ENCODE assay signal across 8 cellular contexts in the genomic region with DNA sequence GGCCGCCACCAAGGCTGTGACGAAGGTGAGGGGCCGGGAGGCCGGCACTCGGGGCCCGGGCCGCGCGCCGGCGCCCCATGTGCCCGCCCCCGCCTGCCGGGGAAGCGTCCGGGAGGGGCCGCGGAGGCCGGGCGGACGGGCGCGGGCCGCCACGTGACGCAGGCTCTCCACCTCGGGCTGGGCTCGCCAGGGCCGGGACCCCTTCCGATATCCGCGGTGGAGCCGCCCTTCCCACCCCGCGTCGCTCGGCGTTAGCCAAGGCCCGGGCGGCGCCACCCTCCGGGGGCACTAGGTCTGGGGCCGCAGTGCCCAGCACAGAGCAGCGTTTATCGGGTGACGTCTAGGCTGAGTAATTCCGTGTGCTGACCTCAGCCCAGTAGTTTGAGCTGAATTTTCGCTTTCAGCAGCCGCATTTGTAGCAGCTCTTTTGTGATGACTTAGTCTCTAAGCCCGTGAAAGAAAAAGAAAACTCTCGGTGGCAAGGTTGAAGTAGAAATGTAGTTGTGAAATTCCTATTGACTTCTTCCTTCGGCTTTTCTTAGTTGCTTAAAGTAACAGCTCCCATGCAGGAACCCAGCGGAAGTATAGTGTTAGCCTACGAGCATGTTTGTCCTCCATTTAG.
A peak's percentile ranks its signal among the peaks of the same experiment; 100 is the strongest.
DNase-seq lines count a peak whose midpoint lies in the region; ATAC-seq and TF ChIP-seq lines count a peak whose summit lies in the region.

No MANE protein-coding gene starts in this region.

- peaks cover 62% of the 10 kb centered on the region for H3K4me1 Mint-ChIP-seq in stimulated activated effector memory CD8-positive, alpha-beta T cell treated with anti-CD3 and anti-CD28 coated beads, Interleukin-12 subunit alpha, Interleukin-12 subunit beta, amount 100 ng/mL, for 72 hours

- H3K9me3 Mint-ChIP-seq in stimulated activated effector memory CD8-positive, alpha-beta T cell treated with anti-CD3 and anti-CD28 coated beads, Interleukin-12 subunit alpha, Interleukin-12 subunit beta, amount 100 ng/mL, for 72 hours: no peaks in the 10 kb centered on the region

- H3K4me3 ChIP-seq in epithelial cell of esophagus (ENCODE audit: low read length) (peak overlapping the region; percentile 81), muscle layer of colon (ENCODE audit: low read depth in 1 of 2, low read length in 2 of 2) (peak overlapping the region; percentile 65 to 84)

- H3K36me3 ChIP-seq in muscle layer of colon (ENCODE audit: insufficient read depth, low read length): peaks cover 22% of the 10 kb centered on the region

- H3K4me3 Mint-ChIP-seq in stimulated activated effector memory CD8-positive, alpha-beta T cell treated with anti-CD3 and anti-CD28 coated beads, Interleukin-12 subunit alpha, Interleukin-12 subunit beta, amount 100 ng/mL, for 72 hours: peak overlapping the region; percentile 90

- peaks cover 52% of the 10 kb centered on the region for H3K4me1 ChIP-seq in muscle layer of colon (ENCODE audit: insufficient read depth, low read length)

- TF ChIP-seq CTCF in AG09319 (IDR thresholded peaks at IDR 0.05; ENCODE audit: low read depth, low read length) (peak; percentile 3; the same call in 1 of the 2 replicates), epithelial cell of esophagus (IDR thresholded peaks at IDR 0.05; ENCODE audit: insufficient read depth, low read depth, low read length, missing control alignments) (no peak)

- DNase-seq in AG09319 (ENCODE audit: extremely low read depth, low read depth) (no peak), HPDE6-E6E7 (ENCODE audit: extremely low spot score) (peak; percentile 34), epithelial cell of esophagus (ENCODE audit: low read depth) (peak; percentile 60), nucleus accumbens (lab: John Stamatoyannopoulos, UW) (no peak)
- peak; percentile 40 to 56 for DNase-seq in activated CD8-positive, alpha-beta memory T cell treated with anti-CD3 and anti-CD28 coated beads for 1 hour (ENCODE audit: extremely low read depth in 1 of 2, low read depth in 1 of 2)
- DNase-seq in stimulated activated effector memory CD8-positive, alpha-beta T cell treated with anti-CD3 and anti-CD28 coated beads, Interleukin-12 subunit alpha, Interleukin-12 subunit beta, amount 100 ng/mL, for 72 hours (ENCODE audit: low spot score in 2 of 2): peak; percentile 77 to 91

- ATAC-seq in GM19463 (IDR thresholded peaks at IDR 0.05; ENCODE audit: unreplicated experiment): peak; percentile 38
- peak; percentile 78 for ATAC-seq in stimulated activated effector memory CD8-positive, alpha-beta T cell treated with anti-CD3 and anti-CD28 coated beads, Interleukin-12 subunit alpha, Interleukin-12 subunit beta, amount 100 ng/mL, for 72 hours

- peak overlapping the region; percentile 97 for H3K27ac Mint-ChIP-seq in stimulated activated effector memory CD8-positive, alpha-beta T cell treated with anti-CD3 and anti-CD28 coated beads, Interleukin-12 subunit alpha, Interleukin-12 subunit beta, amount 100 ng/mL, for 72 hours

- peak overlapping the region; percentile 81 for H3K9ac ChIP-seq in muscle layer of colon (ENCODE audit: low read length)

- peaks cover 64% of the 10 kb centered on the region for H3K36me3 Mint-ChIP-seq in stimulated activated effector memory CD8-positive, alpha-beta T cell treated with anti-CD3 and anti-CD28 coated beads, Interleukin-12 subunit alpha, Interleukin-12 subunit beta, amount 100 ng/mL, for 72 hours

- H3K9me3 ChIP-seq in muscle layer of colon (ENCODE audit: low read length): no peaks in the 10 kb centered on the region

- H3K27ac ChIP-seq in muscle layer of colon (ENCODE audit: low read depth, low read length): peak overlapping the region; percentile 88

- H3K27me3 ChIP-seq in muscle layer of colon (ENCODE audit: control insufficient read depth in 1 of 2, insufficient read depth in 2 of 2, low read length in 2 of 2): no peaks in the 10 kb centered on the region

Comparison
In these comparisons a context has a peak if more than half of its experiments do, and no peak if none do; other contexts are left out.
1. DNase-seq: peak in HPDE6-E6E7 (single experiment), activated CD8-positive, alpha-beta memory T cell treated with anti-CD3 and anti-CD28 coated beads for 1 hour (2 of 2), epithelial cell of esophagus (single experiment) and stimulated activated effector memory CD8-positive, alpha-beta T cell treated with anti-CD3 and anti-CD28 coated beads, Interleukin-12 subunit alpha, Interleukin-12 subunit beta, amount 100 ng/mL, for 72 hours (2 of 2); none in AG09319 (single experiment) and nucleus accumbens (0 of 56).